ENCODE assay signal across 22 cellular contexts in genomic region chr12:44544018-44544417, GRCh38.
DNase-seq lines count a peak whose midpoint lies in the region; ATAC-seq and TF ChIP-seq lines count a peak whose summit lies in the region.
"Had no signal": no experiment of that assay in that cellular context is flagged by ENCODE, and none has a peak within 500 bp of the region (broad histone marks: within the 10 kb centered on the region; RNA-seq: fewer than 3 reads in every experiment).

No MANE protein-coding gene starts in this region.

- no peak for TF ChIP-seq POLR2A in sigmoid colon (IDR thresholded peaks at IDR 0.05)

- DNase-seq in GM20000 (ENCODE audit: low spot score) (peak; percentile 7), Karpas-422 (no peak), sigmoid colon (no peak), T1000 (lab: John Stamatoyannopoulos, UW) (no peak)
- DNase-seq in activated T-helper 1 cell treated with anti-CD3 and anti-CD28 coated beads, Interleukin-12 subunit alpha, Interleukin-12 subunit beta, Interleukin-2, Interleukin-4 antibody, amounts not matched to agents 30 ng/mL and 10 ng/mL and 1 ng/mL, durations not matched to agents 14 hours and 24 hours and 36 hours (ENCODE audit: low spot score) = no peak
- DNase-seq: ACHN, AML-193, Caco-2, DMS53, NCI-H1092, NCI-H510A treated with DMSO at 0.1 percent for 48 hours, NCI-H82, SW 1271 had no signal

- H3K9me3 Mint-ChIP-seq in activated T-helper 1 cell treated with anti-CD3 and anti-CD28 coated beads, Interleukin-12 subunit alpha, Interleukin-12 subunit beta, Interleukin-2, Interleukin-4 antibody, amounts not matched to agents 30 ng/mL and 10 ng/mL and 1 ng/mL, durations not matched to agents 14 hours and 24 hours and 36 hours = no peaks in the 10 kb centered on the region
- H3K9me3 Mint-ChIP-seq: GM23338; T-helper 2 cell treated with Interferon-gamma antibody and Interleukin-4, amounts not matched to agents 5 μg/mL and 100 μg/mL, for 36 hours had no signal

- intact Hi-C loops in sigmoid colon (cut with DNase I) = no loop called here
- intact Hi-C loops in activated T-helper 1 cell treated with anti-CD3 and anti-CD28 coated beads, Interleukin-12 subunit alpha, Interleukin-12 subunit beta, Interleukin-2, Interleukin-4 antibody, amounts not matched to agents 30 ng/mL and 10 ng/mL and 1 ng/mL, durations not matched to agents 14 hours and 24 hours and 36 hours (cut with micrococcal nuclease) = no loop called here

- H3K4me3 Mint-ChIP-seq in activated T-helper 1 cell treated with anti-CD3 and anti-CD28 coated beads, Interleukin-12 subunit alpha, Interleukin-12 subunit beta, Interleukin-2, Interleukin-4 antibody, amounts not matched to agents 30 ng/mL and 10 ng/mL and 1 ng/mL, durations not matched to agents 14 hours and 24 hours and 36 hours = no peak overlapping the region
- H3K4me3 Mint-ChIP-seq: CD14-positive monocyte; GM23338; T-helper 2 cell treated with Interferon-gamma antibody and Interleukin-4, amounts not matched to agents 5 μg/mL and 100 μg/mL, for 36 hours had no signal

- H3K9me3 ChIP-seq in Karpas-422 (ENCODE audit: low read length) = no peaks in the 10 kb centered on the region
- H3K9me3 ChIP-seq in sigmoid colon = no peaks in the 10 kb centered on the region
- H3K9me3 ChIP-seq: Caco-2 had no signal

- H3K4me1 ChIP-seq in Karpas-422 (ENCODE audit: low read length) (peaks cover 59% of the 10 kb centered on the region), sigmoid colon (no peaks in the 10 kb centered on the region)

- H3K9ac ChIP-seq in Karpas-422 (ENCODE audit: low read length) = no peak overlapping the region
- H3K9ac ChIP-seq: KMS-11 had no signal

- peak overlapping the region; percentile 28 for H3K4me2 ChIP-seq in Karpas-422 (ENCODE audit: low read depth, low read length, poor library complexity, severe bottlenecking)
- H3K4me2 ChIP-seq: GM23338, KMS-11 had no signal

- no peak overlapping the region for H2AFZ ChIP-seq in Karpas-422 (ENCODE audit: low read length)
- H2AFZ ChIP-seq: GM23338 had no signal

- no peaks in the 10 kb centered on the region for H4K20me1 ChIP-seq in Karpas-422 (ENCODE audit: insufficient read depth, low read depth, low read length)

- no peaks in the 10 kb centered on the region for H3K27me3 ChIP-seq in Karpas-422 (ENCODE audit: low read length)
- H3K27me3 ChIP-seq in sigmoid colon = no peaks in the 10 kb centered on the region

- TF ChIP-seq CTCF in GM20000 (IDR thresholded peaks at IDR 0.05; ENCODE audit: extremely low read depth, missing control alignments) (no peak), sigmoid colon (IDR thresholded peaks at IDR 0.05) (no peak)

- no peaks in the 10 kb centered on the region for H3K4me1 Mint-ChIP-seq in activated T-helper 1 cell treated with anti-CD3 and anti-CD28 coated beads, Interleukin-12 subunit alpha, Interleukin-12 subunit beta, Interleukin-2, Interleukin-4 antibody, amounts not matched to agents 30 ng/mL and 10 ng/mL and 1 ng/mL, durations not matched to agents 14 hours and 24 hours and 36 hours (ENCODE audit: low read depth)
- H3K4me1 Mint-ChIP-seq: CD14-positive monocyte had no signal

- no peak overlapping the region for H3K27ac Mint-ChIP-seq in activated T-helper 1 cell treated with anti-CD3 and anti-CD28 coated beads, Interleukin-12 subunit alpha, Interleukin-12 subunit beta, Interleukin-2, Interleukin-4 antibody, amounts not matched to agents 30 ng/mL and 10 ng/mL and 1 ng/mL, durations not matched to agents 14 hours and 24 hours and 36 hours
- H3K27ac Mint-ChIP-seq: CD14-positive monocyte; GM23338; T-helper 2 cell treated with Interferon-gamma antibody and Interleukin-4, amounts not matched to agents 5 μg/mL and 100 μg/mL, for 36 hours had no signal

- H3K36me3 Mint-ChIP-seq in activated T-helper 1 cell treated with anti-CD3 and anti-CD28 coated beads, Interleukin-12 subunit alpha, Interleukin-12 subunit beta, Interleukin-2, Interleukin-4 antibody, amounts not matched to agents 30 ng/mL and 10 ng/mL and 1 ng/mL, durations not matched to agents 14 hours and 24 hours and 36 hours (ENCODE audit: low read depth) = no peaks in the 10 kb centered on the region
- H3K36me3 Mint-ChIP-seq: CD14-positive monocyte had no signal

- H3K79me2 ChIP-seq in Karpas-422 (ENCODE audit: low read length) = no peaks in the 10 kb centered on the region

- H3K9me2 ChIP-seq in Karpas-422 (replicated peaks; ENCODE audit: insufficient read depth, low read length) = no peaks in the 10 kb centered on the region

- no peak overlapping the region; the same call in 1 of the 2 replicates for H3K4me3 ChIP-seq in Karpas-422 (ENCODE audit: low read length)
- no peak overlapping the region for H3K4me3 ChIP-seq in sigmoid colon
- H3K4me3 ChIP-seq: GM23338 had no signal

- H3K27ac ChIP-seq in Karpas-422 (ENCODE audit: low read length) (peak overlapping the region; percentile 27; the same call in 1 of the 2 replicates), sigmoid colon (no peak overlapping the region)
- H3K27ac ChIP-seq: KMS-11 had no signal

- no peaks in the 10 kb centered on the region for H3K36me3 ChIP-seq in Karpas-422 (ENCODE audit: insufficient read depth, low read length)
- H3K36me3 ChIP-seq in sigmoid colon = no peaks in the 10 kb centered on the region

- H3K27me3 Mint-ChIP-seq in activated T-helper 1 cell treated with anti-CD3 and anti-CD28 coated beads, Interleukin-12 subunit alpha, Interleukin-12 subunit beta, Interleukin-2, Interleukin-4 antibody, amounts not matched to agents 30 ng/mL and 10 ng/mL and 1 ng/mL, durations not matched to agents 14 hours and 24 hours and 36 hours (ENCODE audit: insufficient read depth) = no peaks in the 10 kb centered on the region

- peak; percentile 77 for ATAC-seq in GM18511 (IDR thresholded peaks at IDR 0.05; ENCODE audit: unreplicated experiment)
- peak; percentile 83 for ATAC-seq in HG03159 (IDR thresholded peaks at IDR 0.05; ENCODE audit: unreplicated experiment)
- ATAC-seq in GM21576 (IDR thresholded peaks at IDR 0.05; ENCODE audit: unreplicated experiment) = no peak
- ATAC-seq: GM23338, HCT116, HepG2 had no signal

- no peak for TF ChIP-seq EP300 in sigmoid colon (IDR thresholded peaks at IDR 0.05)

- 80 to 87% methylated on average over 3 of the region's 3 CpGs for WGBS in sigmoid colon, 2 donors
